Comparison of ENCODE assay signal across 24 cellular contexts in the genomic region with DNA sequence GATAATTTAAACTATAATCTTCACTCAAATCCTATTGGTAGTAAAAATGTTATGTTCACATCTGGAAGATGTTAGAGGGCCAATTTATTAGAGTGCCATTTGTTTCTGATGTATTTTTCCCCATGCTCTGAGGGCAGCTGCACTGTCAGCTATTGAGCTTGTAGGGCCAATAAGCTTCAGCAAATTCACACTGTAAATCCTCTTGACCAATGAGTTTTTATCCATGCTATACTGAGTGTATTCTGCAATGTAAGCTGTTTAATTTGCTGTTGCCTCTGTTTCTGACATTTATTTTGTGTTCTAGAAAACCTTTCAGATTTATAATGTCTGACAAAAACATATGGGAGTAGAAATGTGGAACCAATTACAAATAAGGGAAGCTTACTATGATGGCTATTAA.
A peak's percentile ranks its signal among the peaks of the same experiment; 100 is the strongest.
DNase-seq lines count a peak whose midpoint lies in the region; ATAC-seq, FAIRE-seq and TF ChIP-seq lines count a peak whose summit lies in the region.
"Had no signal": no experiment of that assay in that cellular context is flagged by ENCODE, and none has a peak within 500 bp of the region (broad histone marks: within the 10 kb centered on the region; RNA-seq: fewer than 3 reads in every experiment).

No MANE protein-coding gene starts in this region.

- DNase-seq in AG08395 (ENCODE audit: low spot score) (peak; percentile 13), HFFc6 (no peak), fibroblast of peridontal ligament (ENCODE audit: extremely low read depth) (peak; percentile 38), smooth muscle cell (lab: John Stamatoyannopoulos, UW; ENCODE audit: unreplicated experiment) (no peak), GM13977 (ENCODE audit: low spot score) (no peak), GM12891 (ENCODE audit: insufficient read length, low spot score) (no peak)
- no peak for DNase-seq in CD4-positive, alpha-beta T cell
- no peak for DNase-seq in effector memory CD8-positive, alpha-beta T cell
- DNase-seq: activated CD4-positive, alpha-beta memory T cell treated with anti-CD3 and anti-CD28 coated beads for 36 hours; activated naive CD4-positive, alpha-beta T cell treated with anti-CD3 and anti-CD28 coated beads, Interleukin-2, amount 50 U/mL, for 16 hours; activated T-cell treated with anti-CD3 and anti-CD28 coated beads, Interleukin-2, amount 50 U/mL, for 1 hour; cortex of kidney; DMS79 treated with DMSO at 0.1 percent for 48 hours; glutamatergic neuron; NCI-H1105 treated with DMSO at 0.1 percent for 48 hours; NCI-H524 treated with DMSO at 0.1 percent for 48 hours; SHP77 treated with DMSO at 0.1 percent for 48 hours; stimulated activated naive B cell treated with anti-CD40 and anti-IgM and Interleukin-4, amounts not matched to agents 10 μg/mL and 1 μg/mL and 100 μg/mL, for 72 hours; WERI-Rb-1 had no signal

- H3K27me3 ChIP-seq in smooth muscle cell (ENCODE audit: low read depth): no peaks in the 10 kb centered on the region
- H3K27me3 ChIP-seq in CD4-positive, alpha-beta T cell (ENCODE audit: control insufficient read depth, insufficient read depth, low read length): no peaks in the 10 kb centered on the region
- H3K27me3 ChIP-seq: neural progenitor cell had no signal

- intact Hi-C loops in CD4-positive, alpha-beta T cell (cut with DNase I, micrococcal nuclease): loop anchor here in 1 of 2 experiments (5.0 kb wide), 1 partner anchor 644 kb away; no protein-coding TSS in a partner anchor

- H3K9me3 Mint-ChIP-seq in HFFc6: no peaks in the 10 kb centered on the region
- H3K9me3 Mint-ChIP-seq in CD4-positive, alpha-beta T cell: no peaks in the 10 kb centered on the region
- no peaks in the 10 kb centered on the region for H3K9me3 Mint-ChIP-seq in effector memory CD8-positive, alpha-beta T cell
- H3K9me3 Mint-ChIP-seq: activated CD4-positive, alpha-beta memory T cell treated with anti-CD3 and anti-CD28 coated beads for 36 hours; stimulated activated naive B cell treated with anti-CD40 and anti-IgM and Interleukin-4, amounts not matched to agents 10 μg/mL and 1 μg/mL and 100 μg/mL, for 72 hours; T-helper 1 cell treated with Interleukin-12 subunit alpha and Interleukin-12 subunit beta and Interleukin-4 antibody, amounts not matched to agents 30 μg/mL and 1 μg/mL, for 36 hours had no signal

- H2AFZ ChIP-seq in smooth muscle cell (ENCODE audit: low read depth): peak overlapping the region; percentile 44
- H2AFZ ChIP-seq: neural progenitor cell had no signal

- H3F3A ChIP-seq in smooth muscle cell (ENCODE audit: low read depth): peaks cover 9% of the 10 kb centered on the region

- no peak for FAIRE-seq in GM12891 (lab: Jason Lieb, UNC)
- FAIRE-seq: endothelial cell of umbilical vein, GM19239 had no signal

- peak overlapping the region; percentile 86 for H3K27ac Mint-ChIP-seq in HFFc6
- H3K27ac Mint-ChIP-seq in CD4-positive, alpha-beta T cell: no peak overlapping the region
- no peak overlapping the region for H3K27ac Mint-ChIP-seq in effector memory CD8-positive, alpha-beta T cell
- H3K27ac Mint-ChIP-seq: activated CD4-positive, alpha-beta memory T cell treated with anti-CD3 and anti-CD28 coated beads for 36 hours; neural progenitor cell; stimulated activated naive B cell treated with anti-CD40 and anti-IgM and Interleukin-4, amounts not matched to agents 10 μg/mL and 1 μg/mL and 100 μg/mL, for 72 hours; T-helper 1 cell treated with Interleukin-12 subunit alpha and Interleukin-12 subunit beta and Interleukin-4 antibody, amounts not matched to agents 30 μg/mL and 1 μg/mL, for 36 hours had no signal

- H3K9me3 ChIP-seq in smooth muscle cell (replicated peaks; ENCODE audit: low read depth): no peaks in the 10 kb centered on the region
- H3K9me3 ChIP-seq in CD4-positive, alpha-beta T cell (ENCODE audit: control insufficient read depth, low read length): no peaks in the 10 kb centered on the region

- TF ChIP-seq POLR2A in GM12891 (IDR thresholded peaks at IDR 0.05; ENCODE audit: low read depth, low read length): no peak

- H3K27me3 Mint-ChIP-seq in HFFc6 (ENCODE audit: insufficient read depth): no peaks in the 10 kb centered on the region
- H3K27me3 Mint-ChIP-seq in CD4-positive, alpha-beta T cell: no peaks in the 10 kb centered on the region
- peaks cover 6 to 7% of the 10 kb centered on the region in 2 donors for H3K27me3 Mint-ChIP-seq in effector memory CD8-positive, alpha-beta T cell
- H3K27me3 Mint-ChIP-seq: stimulated activated naive B cell treated with anti-CD40 and anti-IgM and Interleukin-4, amounts not matched to agents 10 μg/mL and 1 μg/mL and 100 μg/mL, for 72 hours had no signal

- H4K20me1 ChIP-seq in smooth muscle cell (ENCODE audit: low read depth): no peaks in the 10 kb centered on the region

- H3K36me3 ChIP-seq in smooth muscle cell (ENCODE audit: low read depth): no peaks in the 10 kb centered on the region
- H3K36me3 ChIP-seq: neural progenitor cell, WERI-Rb-1 had no signal

- H3K4me2 ChIP-seq in smooth muscle cell: no peak overlapping the region
- H3K4me2 ChIP-seq: neural progenitor cell had no signal

- peaks cover 40% of the 10 kb centered on the region for H3K4me1 Mint-ChIP-seq in HFFc6 (ENCODE audit: low read depth)
- H3K4me1 Mint-ChIP-seq in CD4-positive, alpha-beta T cell (ENCODE audit: low read depth): no peaks in the 10 kb centered on the region
- H3K4me1 Mint-ChIP-seq in effector memory CD8-positive, alpha-beta T cell (ENCODE audit: low read depth in 2 of 2): no peaks in the 10 kb centered on the region

- peak overlapping the region; percentile 83 for H3K27ac ChIP-seq in smooth muscle cell (ENCODE audit: low read depth)
- H3K27ac ChIP-seq in CD4-positive, alpha-beta T cell (ENCODE audit: low read depth, low read length): no peak overlapping the region
- H3K27ac ChIP-seq: neural progenitor cell, WERI-Rb-1 had no signal

- POLR2A ChIA-PET in CD4-positive, alpha-beta T cell (lab: Charles Lee): no interaction called here

- no peaks in the 10 kb centered on the region for H3K79me2 ChIP-seq in smooth muscle cell (ENCODE audit: low read depth)

- no peak overlapping the region for H3K9ac ChIP-seq in smooth muscle cell (ENCODE audit: low read depth)
- H3K9ac ChIP-seq: neural progenitor cell had no signal

- in situ Hi-C loops in GM13977 (cut with MboI; ENCODE audit: low pct_unique_long_range_greater_than_20kb, low sequenced_read_pairs, unreplicated experiment): no loop called here

- no peak overlapping the region for H3K4me3 Mint-ChIP-seq in HFFc6
- no peak overlapping the region for H3K4me3 Mint-ChIP-seq in CD4-positive, alpha-beta T cell
- H3K4me3 Mint-ChIP-seq in effector memory CD8-positive, alpha-beta T cell: no peak overlapping the region
- H3K4me3 Mint-ChIP-seq: activated CD4-positive, alpha-beta memory T cell treated with anti-CD3 and anti-CD28 coated beads for 36 hours; neural progenitor cell; stimulated activated naive B cell treated with anti-CD40 and anti-IgM and Interleukin-4, amounts not matched to agents 10 μg/mL and 1 μg/mL and 100 μg/mL, for 72 hours; T-helper 1 cell treated with Interleukin-12 subunit alpha and Interleukin-12 subunit beta and Interleukin-4 antibody, amounts not matched to agents 30 μg/mL and 1 μg/mL, for 36 hours had no signal

- H3K36me3 Mint-ChIP-seq in HFFc6 (ENCODE audit: low read depth): no peaks in the 10 kb centered on the region
- H3K36me3 Mint-ChIP-seq in CD4-positive, alpha-beta T cell (ENCODE audit: low read depth): no peaks in the 10 kb centered on the region
- no peaks in the 10 kb centered on the region for H3K36me3 Mint-ChIP-seq in effector memory CD8-positive, alpha-beta T cell (ENCODE audit: insufficient read depth)
- H3K36me3 Mint-ChIP-seq: activated CD4-positive, alpha-beta memory T cell treated with anti-CD3 and anti-CD28 coated beads for 36 hours; stimulated activated naive B cell treated with anti-CD40 and anti-IgM and Interleukin-4, amounts not matched to agents 10 μg/mL and 1 μg/mL and 100 μg/mL, for 72 hours had no signal

- CTCF ChIA-PET in CD4-positive, alpha-beta T cell (lab: Charles Lee): no interaction called here

- peaks cover 7% of the 10 kb centered on the region for H3K4me1 ChIP-seq in smooth muscle cell (ENCODE audit: low read depth)
- H3K4me1 ChIP-seq: neural progenitor cell had no signal

- TF ChIP-seq CTCF in HFFc6 (IDR thresholded peaks at IDR 0.05) (no peak), smooth muscle cell (IDR thresholded peaks at IDR 0.05; ENCODE audit: borderline replicate concordance, insufficient read depth, poor library complexity, severe bottlenecking) (no peak), GM13977 (IDR thresholded peaks at IDR 0.05; ENCODE audit: extremely low read depth, insufficient read depth, missing control alignments) (no peak)
- TF ChIP-seq CTCF in CD4-positive, alpha-beta T cell (IDR thresholded peaks at IDR 0.05): no peak

- no peak overlapping the region for H3K4me3 ChIP-seq in smooth muscle cell
- H3K4me3 ChIP-seq: neural progenitor cell had no signal

- ATAC-seq in CD4-positive, alpha-beta T cell (ENCODE audit: poor library complexity): no peak
- ATAC-seq in effector memory CD8-positive, alpha-beta T cell (replicated peaks): no peak
- ATAC-seq: HCT116; stimulated activated naive B cell treated with anti-CD40 and anti-IgM and Interleukin-4, amounts not matched to agents 10 μg/mL and 1 μg/mL and 100 μg/mL, for 72 hours had no signal

TF ChIP-seq in GM12891, 5 proteins besides CTCF, POLR2A, EP300 and RAD21:
- TF ChIP-seq POLR2AphosphoS5 (IDR thresholded peaks at IDR 0.05; ENCODE audit: low read depth, low read length) (no peak), TAF1 (IDR thresholded peaks at IDR 0.05; ENCODE audit: low read depth, low read length) (no peak), POU2F2 (IDR thresholded peaks at IDR 0.05; ENCODE audit: low read depth, low read length) (no peak), SPI1 (IDR thresholded peaks at IDR 0.05; ENCODE audit: low read depth, low read length) (no peak), PAX5 (IDR thresholded peaks at IDR 0.05; ENCODE audit: insufficient read depth, low read length, severe bottlenecking) (no peak)

Comparison
In these comparisons a context has a peak if more than half of its experiments do, and no peak if none do; other contexts are left out.
1. DNase-seq: peak in AG08395 (single experiment) and fibroblast of peridontal ligament (single experiment); none in HFFc6 (single experiment), smooth muscle cell (single experiment), GM13977 (single experiment), CD4-positive, alpha-beta T cell (0 of 10), effector memory CD8-positive, alpha-beta T cell (0 of 3) and GM12891 (single experiment).